In the genomic region with DNA sequence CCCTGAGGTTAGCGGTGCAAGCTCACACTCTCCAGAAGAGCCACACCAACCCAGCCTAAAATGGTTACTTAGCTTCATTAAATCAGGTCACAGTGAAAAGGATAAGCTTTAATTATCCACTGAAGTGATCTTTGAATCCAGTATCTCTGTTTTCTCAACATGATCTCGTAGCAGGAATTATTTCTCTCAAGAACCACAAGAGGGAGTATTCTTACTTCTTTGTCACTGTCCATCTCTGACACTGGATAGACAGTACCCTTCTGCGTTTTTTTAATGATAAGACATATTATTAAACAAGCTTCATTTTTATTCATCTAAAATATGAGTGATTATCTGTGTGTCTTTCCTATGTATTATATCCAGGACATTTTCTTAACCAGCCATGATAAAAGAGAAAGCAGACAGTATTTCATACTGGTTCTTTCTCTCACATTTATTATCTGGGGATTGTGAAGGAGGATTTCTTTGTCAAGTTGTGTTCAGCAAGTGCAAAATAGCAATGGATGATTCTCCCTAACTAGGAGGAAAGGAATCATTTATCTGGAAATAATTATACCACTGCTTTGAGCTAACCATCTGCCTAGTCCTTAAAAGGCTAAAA, we compare ENCODE assay signal across 1 cellular context.
TF ChIP-seq lines count a peak whose summit lies in the region.

No MANE protein-coding gene starts in this region.

TF ChIP-seq in IMR-90, 13 proteins besides CTCF, POLR2A, EP300 and RAD21:
- TF ChIP-seq MXI1 (IDR thresholded peaks at IDR 0.05; ENCODE audit: borderline replicate concordance, low read depth, low read length): no peak
- peak; percentile 86 for TF ChIP-seq SMC3 (IDR thresholded peaks at IDR 0.05; ENCODE audit: low read depth, low read length)
TF ChIP-seq in IMR-90: peak in this region for 1.
